In the genomic region with DNA sequence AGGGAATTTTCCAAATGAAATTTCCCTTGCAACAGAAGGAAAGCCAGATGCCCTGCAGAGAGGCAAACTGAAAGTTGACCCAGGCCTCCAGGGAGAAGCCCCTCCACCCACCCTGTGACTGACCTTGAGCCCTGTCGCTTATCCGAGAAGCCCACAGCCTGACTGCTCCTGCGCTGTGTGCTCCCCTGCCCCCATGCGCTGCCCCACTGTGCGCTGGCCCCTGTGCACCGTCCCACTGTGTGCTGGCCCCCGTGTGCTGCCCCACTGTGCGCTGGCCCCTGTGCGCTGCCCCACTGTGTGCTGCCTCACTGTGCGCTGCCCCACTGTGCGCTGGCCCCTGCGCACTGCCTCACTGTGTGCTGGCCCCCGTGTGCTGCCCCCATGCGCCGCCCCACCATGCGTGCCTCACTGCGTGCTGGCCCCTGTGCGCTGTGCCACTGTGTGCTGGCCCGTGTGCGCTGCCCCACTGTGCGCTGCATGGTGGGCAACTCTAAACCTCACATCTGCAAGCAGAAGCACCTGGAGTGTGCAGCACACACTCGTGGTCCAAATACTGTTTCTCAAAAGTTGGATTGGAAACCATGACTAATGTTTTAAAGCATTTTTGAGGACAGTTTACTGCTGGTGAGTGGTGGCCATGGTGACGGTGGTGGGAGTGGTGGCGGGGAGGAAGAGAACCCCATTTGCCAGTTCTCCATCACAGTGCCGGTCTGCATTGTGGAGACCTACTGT, we compare ENCODE assay signal across 25 cellular contexts. TPM values are rescaled to one million over a fixed set of nuclear protein-coding genes. Genes with fewer than 3 reads are reported as not detected.
DNase-seq lines count a peak whose midpoint lies in the region; ATAC-seq and TF ChIP-seq lines count a peak whose summit lies in the region.
"Had no signal": no experiment of that assay in that cellular context is flagged by ENCODE, and none has a peak within 500 bp of the region (broad histone marks: within the 10 kb centered on the region; RNA-seq: fewer than 3 reads in every experiment).

No MANE protein-coding gene starts in this region.

- H3K9me3 ChIP-seq in right cardiac atrium (ENCODE audit: control insufficient read depth, low read length) (no peaks in the 10 kb centered on the region), left ventricle myocardium inferior (replicated peaks) (no peaks in the 10 kb centered on the region), aorta (ENCODE audit: control insufficient read depth, low read length) (no peaks in the 10 kb centered on the region)
- H3K9me3 ChIP-seq: esophagus squamous epithelium, gastroesophageal sphincter, psoas muscle had no signal

- 85% methylated on average over 25 of the region's 25 CpGs for WGBS in right cardiac atrium
- WGBS in aorta, 2 donors, result 83 to 84% methylated on average over 24 to 25 of the region's 25 CpGs

- H3K4me3 ChIP-seq in right cardiac atrium (ENCODE audit: low read length) (no peak overlapping the region), left ventricle myocardium inferior (no peak overlapping the region), aorta (ENCODE audit: low read length in 2 of 2) (no peak overlapping the region)
- H3K4me3 ChIP-seq: ascending aorta, esophagus squamous epithelium, gastroesophageal sphincter, psoas muscle, spleen had no signal

- H3K27ac Mint-ChIP-seq in glutamatergic neuron (ENCODE audit: unreplicated experiment), result no peak overlapping the region
- H3K27ac Mint-ChIP-seq: activated CD4-positive, alpha-beta T cell treated with anti-CD3 and anti-CD28 coated beads, Interleukin-2, amount 10 ng/mL, durations not matched to agents 24 days and 14 days; effector memory CD8-positive, alpha-beta T cell; mesothelial cell of epicardium had no signal

- no peaks in the 10 kb centered on the region for H3K4me1 Mint-ChIP-seq in glutamatergic neuron (ENCODE audit: low read depth, unreplicated experiment)
- H3K4me1 Mint-ChIP-seq: mesothelial cell of epicardium, neural crest cell had no signal

- H3K36me3 Mint-ChIP-seq in glutamatergic neuron (ENCODE audit: unreplicated experiment), result no peaks in the 10 kb centered on the region
- H3K36me3 Mint-ChIP-seq: mesothelial cell of epicardium had no signal

- H3K27me3 ChIP-seq in right cardiac atrium (ENCODE audit: control insufficient read depth, insufficient read depth), result no peaks in the 10 kb centered on the region
- no peaks in the 10 kb centered on the region for H3K27me3 ChIP-seq in left ventricle myocardium inferior (ENCODE audit: low read depth)
- H3K27me3 ChIP-seq in aorta (ENCODE audit: control insufficient read depth in 1 of 2, insufficient read depth in 2 of 2, low read length in 1 of 2), result no peaks in the 10 kb centered on the region
- H3K27me3 ChIP-seq: ascending aorta, esophagus squamous epithelium, gastroesophageal sphincter had no signal

- no peak overlapping the region for H3K27ac ChIP-seq in right cardiac atrium (ENCODE audit: low read length)
- H3K27ac ChIP-seq in left ventricle myocardium inferior (replicated peaks), result no peak overlapping the region
- no peak overlapping the region for H3K27ac ChIP-seq in aorta (ENCODE audit: low read depth in 1 of 2, low read length in 2 of 2)
- H3K27ac ChIP-seq: ascending aorta, esophagus squamous epithelium, gastroesophageal sphincter, spleen had no signal

- no peak for TF ChIP-seq CTCF in left ventricle myocardium inferior (IDR thresholded peaks at IDR 0.05; ENCODE audit: borderline replicate concordance)
- TF ChIP-seq CTCF in glutamatergic neuron (IDR thresholded peaks at IDR 0.05; ENCODE audit: partially characterized antibody, unreplicated experiment), result no peak

- ATAC-seq in right cardiac atrium (peak; percentile 7 to 40), aorta (ENCODE audit: low FRiP score) (peak; percentile 20), GM19328 (IDR thresholded peaks at IDR 0.05; ENCODE audit: unreplicated experiment) (no peak), HG03039 (IDR thresholded peaks at IDR 0.05; ENCODE audit: unreplicated experiment) (no peak)
- ATAC-seq: effector memory CD8-positive, alpha-beta T cell; gastroesophageal sphincter; psoas muscle had no signal

- DNase-seq in right cardiac atrium (no peak), left ventricle myocardium inferior (no peak), MV-4-11 (lab: John Stamatoyannopoulos, UW) (peak; percentile 29), glutamatergic neuron (peak; percentile 47), aorta (no peak), inferior parietal cortex (ENCODE audit: extremely low spot score) (no peak)
- DNase-seq: activated CD4-positive, alpha-beta T cell treated with anti-CD3 and anti-CD28 coated beads, Interleukin-2, amount 10 ng/mL, durations not matched to agents 24 days and 14 days; activated naive CD4-positive, alpha-beta T cell treated with Interleukin-2 at 50 U/mL for 16 hours; AML-193; DND-41; effector memory CD8-positive, alpha-beta T cell; esophagus squamous epithelium; left cardiac atrium; NCI-H1694; NCI-H526 treated with DMSO at 0.1 percent for 48 hours; psoas muscle; spleen; stimulated activated CD4-positive, alpha-beta T cell treated with anti-CD3 and anti-CD28 coated beads, Interleukin-4, amount 100 ng/mL, for 24 hours; trophoblast cell had no signal

- no peak overlapping the region for H3K4me3 Mint-ChIP-seq in glutamatergic neuron (ENCODE audit: unreplicated experiment)
- H3K4me3 Mint-ChIP-seq: activated CD4-positive, alpha-beta T cell treated with anti-CD3 and anti-CD28 coated beads, Interleukin-2, amount 10 ng/mL, durations not matched to agents 24 days and 14 days; effector memory CD8-positive, alpha-beta T cell; mesothelial cell of epicardium; neural crest cell had no signal

- H3K36me3 ChIP-seq in left ventricle myocardium inferior, result no peaks in the 10 kb centered on the region
- no peaks in the 10 kb centered on the region for H3K36me3 ChIP-seq in aorta (ENCODE audit: control insufficient read depth in 1 of 2, insufficient read depth in 2 of 2, low read length in 1 of 2)
- H3K36me3 ChIP-seq: ascending aorta, esophagus squamous epithelium, gastroesophageal sphincter, spleen had no signal

- intact Hi-C loops in right cardiac atrium (cut with DNase I), result loop anchor here in 3 of 4 donors (10.0 kb wide), 3 partner anchors 101 to 351 kb away; a partner anchor contains a TSS
- intact Hi-C loops in left ventricle myocardium inferior (cut with micrococcal nuclease), result no loop called here
- intact Hi-C loops in aorta (cut with DNase I), result loop anchor here in 1 of 2 donors (10.0 kb wide), 1 partner anchor 351 kb away; no protein-coding TSS in a partner anchor

- H3K4me1 ChIP-seq in right cardiac atrium (ENCODE audit: control insufficient read depth, insufficient read depth, low read length) (no peaks in the 10 kb centered on the region), left ventricle myocardium inferior (peaks cover 9% of the 10 kb centered on the region), aorta (ENCODE audit: control insufficient read depth in 1 of 2, insufficient read depth in 2 of 2, low read length in 2 of 2) (no peaks in the 10 kb centered on the region)
- H3K4me1 ChIP-seq: ascending aorta, esophagus squamous epithelium, gastroesophageal sphincter had no signal

- peaks cover 7% of the 10 kb centered on the region for H3K27me3 Mint-ChIP-seq in glutamatergic neuron (ENCODE audit: unreplicated experiment)

- peaks cover 10% of the 10 kb centered on the region for H3K9me3 Mint-ChIP-seq in glutamatergic neuron (ENCODE audit: unreplicated experiment)
- H3K9me3 Mint-ChIP-seq: activated CD4-positive, alpha-beta T cell treated with anti-CD3 and anti-CD28 coated beads, Interleukin-2, amount 10 ng/mL, durations not matched to agents 24 days and 14 days; effector memory CD8-positive, alpha-beta T cell had no signal

RNA-seq across cellular contexts. Expression of a gene that starts 8.3 kb away (rescaled TPM):
- total RNA-seq in right cardiac atrium, result 10 to 100 TPM; 28.2 to 36.8 (median 32.5) TPM
- 30.9 TPM for polyA plus RNA-seq in right cardiac atrium
- 58.2 TPM for total RNA-seq in left ventricle myocardium inferior
- total RNA-seq in glutamatergic neuron (ENCODE audit: unreplicated experiment), result 14.0 TPM
- 10 to 100 TPM; 16.1 to 22.0 TPM for total RNA-seq in aorta
- polyA plus RNA-seq in aorta, result 10 to 100 TPM; 11.1 to 21.2 TPM

RNA-seq across cellular contexts. Expression of a gene that starts 33.0 kb away (rescaled TPM):
- total RNA-seq in right cardiac atrium, result 10 to 100 TPM; 29.4 to 35.6 (median 31.7) TPM
- 19.7 TPM for polyA plus RNA-seq in right cardiac atrium
- total RNA-seq in left ventricle myocardium inferior, result 33.7 TPM
- total RNA-seq in glutamatergic neuron (ENCODE audit: unreplicated experiment), result 14.3 TPM
- 10 to 100 TPM; 18.1 to 19.2 TPM for total RNA-seq in aorta
- polyA plus RNA-seq in aorta, result 1 to 10 TPM; 6.5 to 8.4 TPM

Comparison
In these comparisons a context has a peak if more than half of its experiments do, and no peak if none do; other contexts are left out.
1. ATAC-seq: peak in right cardiac atrium (2 of 2) and aorta (single experiment); none in GM19328 (single experiment) and HG03039 (single experiment).
2. DNase-seq: peak in MV-4-11 (single experiment) and glutamatergic neuron (single experiment); none in right cardiac atrium (0 of 3), left ventricle myocardium inferior (single experiment), aorta (0 of 2) and inferior parietal cortex (single experiment).